In the genomic region with DNA sequence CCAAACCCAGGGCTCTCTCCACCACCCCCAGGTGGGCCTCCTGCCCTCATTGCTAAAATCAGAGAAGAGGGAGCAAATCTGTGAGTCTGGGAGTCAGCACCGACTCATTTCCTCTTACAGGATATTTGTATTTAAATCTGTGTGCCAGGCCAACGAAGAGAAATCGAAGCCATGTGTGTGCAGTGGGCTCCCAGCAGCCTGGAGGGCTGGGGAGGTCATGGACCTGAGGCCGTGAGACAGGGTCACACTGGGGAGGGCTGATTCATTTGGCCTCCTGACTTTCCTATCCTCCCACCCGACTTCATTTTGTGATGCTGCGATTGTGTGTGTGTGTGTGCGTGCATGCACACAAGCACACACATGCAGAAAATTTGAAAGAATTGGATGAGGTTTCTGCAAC, we compare ENCODE assay signal across 25 cellular contexts. TPM values are rescaled to one million over a fixed set of nuclear protein-coding genes. Genes with fewer than 3 reads are reported as not detected.
DNase-seq lines count a peak whose midpoint lies in the region; ATAC-seq and TF ChIP-seq lines count a peak whose summit lies in the region.
"Had no signal": no experiment of that assay in that cellular context is flagged by ENCODE, and none has a peak within 500 bp of the region (broad histone marks: within the 10 kb centered on the region; RNA-seq: fewer than 3 reads in every experiment).

No MANE protein-coding gene starts in this region.

- H3K9ac ChIP-seq in fibroblast of lung (ENCODE audit: insufficient read depth, low read length), result no peak overlapping the region

- H4K20me1 ChIP-seq in fibroblast of lung (ENCODE audit: control insufficient read depth, extremely low read depth, insufficient read depth, low read length), result no peaks in the 10 kb centered on the region

- H3K79me2 ChIP-seq in fibroblast of lung (ENCODE audit: control insufficient read depth, insufficient read depth, low read length), result no peaks in the 10 kb centered on the region

- intact Hi-C loops in heart right ventricle (cut with DNase I), result no loop called here

- H3K9me3 ChIP-seq in RWPE2 (ENCODE audit: severe bottlenecking) (no peaks in the 10 kb centered on the region), fibroblast of lung (ENCODE audit: control insufficient read depth, insufficient read depth, low read depth, low read length) (no peaks in the 10 kb centered on the region), heart right ventricle (peaks cover 0 to 28% (median 8%) of the 10 kb centered on the region in 11 donors)
- H3K9me3 ChIP-seq: pancreas, testis had no signal

- ATAC-seq in RWPE2 (ENCODE audit: low read depth) (0 out of 3 replicates have a peak, but pooled peaks have one; percentile 23), heart right ventricle (no peak)
- ATAC-seq: gastroesophageal sphincter; pancreas; stimulated activated effector memory CD8-positive, alpha-beta T cell treated with anti-CD3 and anti-CD28 coated beads, Interleukin-12 subunit alpha, Interleukin-12 subunit beta, amount 100 ng/mL, for 72 hours had no signal

- H3K4me1 ChIP-seq in RWPE2 (ENCODE audit: insufficient read depth, poor library complexity, severe bottlenecking) (peaks cover 9% of the 10 kb centered on the region), fibroblast of lung (ENCODE audit: control insufficient read depth, extremely low read depth, insufficient read depth, low read length) (peaks cover 10% of the 10 kb centered on the region), heart right ventricle (no peaks in the 10 kb centered on the region)
- H3K4me1 ChIP-seq: gastroesophageal sphincter, pancreas, sigmoid colon, testis had no signal

- H3K36me3 ChIP-seq in RWPE2 (ENCODE audit: low read depth) (no peaks in the 10 kb centered on the region), fibroblast of lung (ENCODE audit: control insufficient read depth, insufficient read depth, low read length) (no peaks in the 10 kb centered on the region), heart right ventricle (no peaks in the 10 kb centered on the region)
- H3K36me3 ChIP-seq: pancreas, sigmoid colon, SJSA1 had no signal

- H3K27me3 ChIP-seq in RWPE2 (ENCODE audit: insufficient read depth, poor library complexity, severe bottlenecking) (no peaks in the 10 kb centered on the region), fibroblast of lung (ENCODE audit: control insufficient read depth, insufficient read depth, low read length) (no peaks in the 10 kb centered on the region), heart right ventricle (no peaks in the 10 kb centered on the region)
- H3K27me3 ChIP-seq: gastroesophageal sphincter, pancreas, sigmoid colon, SJSA1, testis had no signal

- no peak overlapping the region for H3K4me3 ChIP-seq in RWPE2 (ENCODE audit: severe bottlenecking)
- peak overlapping the region in 1 of 4 experiments; percentile 16 for H3K4me3 ChIP-seq in fibroblast of lung (replicated peaks in 1 of 4; ENCODE audit: control extremely low read depth in 1 of 4, insufficient read depth in 1 of 4, low read depth in 3 of 4, low read length in 4 of 4)
- H3K4me3 ChIP-seq in skeletal muscle cell (ENCODE audit: low read depth, low read length), result no peak overlapping the region
- H3K4me3 ChIP-seq in heart right ventricle, result no peak overlapping the region
- H3K4me3 ChIP-seq: gastroesophageal sphincter, pancreas, sigmoid colon, SJSA1, testis had no signal

- peak overlapping the region; percentile 21 for H3K4me2 ChIP-seq in fibroblast of lung (ENCODE audit: extremely low read depth, insufficient read depth, low read length)

- WGBS in heart right ventricle, 2 donors, result 69 to 71% methylated on average over 7 of the region's 7 CpGs

- TF ChIP-seq CTCF in RWPE2 (IDR thresholded peaks at IDR 0.05; ENCODE audit: poor library complexity, severe bottlenecking) (no peak), fibroblast of lung (conservative IDR thresholded peaks at IDR 0.05 in 1 of 2, IDR thresholded peaks at IDR 0.05 in 1 of 2; ENCODE audit: low read depth in 1 of 2, low read length in 2 of 2) (no peak), heart right ventricle (IDR thresholded peaks at IDR 0.05) (no peak)

- DNase-seq in ELR (ENCODE audit: low read depth), result peak; percentile 71
- no peak for DNase-seq in RWPE2 (ENCODE audit: low spot score)
- peak; percentile 28 to 41 for DNase-seq in fibroblast of lung (ENCODE audit: low read depth in 2 of 2)
- DNase-seq in skeletal muscle cell (ENCODE audit: low read depth), result peak; percentile 25
- DNase-seq in GF-D8 (lab: John Stamatoyannopoulos, UW), result no peak
- DNase-seq in heart right ventricle, result no peak
- DNase-seq in GM19240 (ENCODE audit: insufficient read length, low spot score), result no peak
- DNase-seq: activated CD8-positive, alpha-beta memory T cell treated with anti-CD3 and anti-CD28 coated beads, Interleukin-2, amount 50 U/mL, for 4 hours; activated naive CD8-positive, alpha-beta T cell treated with anti-CD3 and anti-CD28 coated beads, Interleukin-2, amount 10 ng/mL, durations not matched to agents 7 days and 5 days; AML-193; DMS79 treated with DMSO at 0.1 percent for 48 hours; KBM-7; kidney glomerular epithelial cell; mesendoderm; MV-4-11; naive B cell; NCI-H187 treated with DMSO at 0.1 percent for 48 hours; pancreas; sigmoid colon; T-helper 2 cell; testis had no signal

- no peak overlapping the region for H2AFZ ChIP-seq in fibroblast of lung (ENCODE audit: low read length)

- H3K27ac ChIP-seq in RWPE2 (ENCODE audit: poor library complexity, severe bottlenecking) (no peak overlapping the region), fibroblast of lung (ENCODE audit: insufficient read depth, low read length) (peak overlapping the region; percentile 42), heart right ventricle (no peak overlapping the region)
- H3K27ac ChIP-seq: gastroesophageal sphincter, pancreas, sigmoid colon, SJSA1, testis, VCaP had no signal

RNA-seq across cellular contexts. Expression of gene STX18, which starts 48.6 kb away (rescaled TPM):
- total RNA-seq in fibroblast of lung, result 22.6 and 27.4 TPM in 2 replicates
- polyA plus RNA-seq in fibroblast of lung, result 28.2 and 32.2 TPM in 2 replicates
- polyA plus RNA-seq in fibroblast of lung (2012), result 24.2 and 28.4 TPM in 2 replicates
- 12.4 and 14.2 TPM in 2 replicates for polyA minus RNA-seq in fibroblast of lung (ENCODE audit: low replicate concordance)
- 10 to 100 TPM; 13.5 to 22.5 (median 18.0) TPM for total RNA-seq in heart right ventricle
- polyA plus RNA-seq in heart right ventricle, result 10 to 100 TPM; 20.2 to 24.5 TPM

Comparison
In these comparisons a context has a peak if more than half of its experiments do, and no peak if none do; other contexts are left out.
1. DNase-seq: peak in ELR (single experiment), fibroblast of lung (2 of 2) and skeletal muscle cell (single experiment); none in RWPE2 (single experiment), GF-D8 (single experiment), heart right ventricle (0 of 2) and GM19240 (single experiment).